ENCODE assay signal across 8 cellular contexts in the genomic region with DNA sequence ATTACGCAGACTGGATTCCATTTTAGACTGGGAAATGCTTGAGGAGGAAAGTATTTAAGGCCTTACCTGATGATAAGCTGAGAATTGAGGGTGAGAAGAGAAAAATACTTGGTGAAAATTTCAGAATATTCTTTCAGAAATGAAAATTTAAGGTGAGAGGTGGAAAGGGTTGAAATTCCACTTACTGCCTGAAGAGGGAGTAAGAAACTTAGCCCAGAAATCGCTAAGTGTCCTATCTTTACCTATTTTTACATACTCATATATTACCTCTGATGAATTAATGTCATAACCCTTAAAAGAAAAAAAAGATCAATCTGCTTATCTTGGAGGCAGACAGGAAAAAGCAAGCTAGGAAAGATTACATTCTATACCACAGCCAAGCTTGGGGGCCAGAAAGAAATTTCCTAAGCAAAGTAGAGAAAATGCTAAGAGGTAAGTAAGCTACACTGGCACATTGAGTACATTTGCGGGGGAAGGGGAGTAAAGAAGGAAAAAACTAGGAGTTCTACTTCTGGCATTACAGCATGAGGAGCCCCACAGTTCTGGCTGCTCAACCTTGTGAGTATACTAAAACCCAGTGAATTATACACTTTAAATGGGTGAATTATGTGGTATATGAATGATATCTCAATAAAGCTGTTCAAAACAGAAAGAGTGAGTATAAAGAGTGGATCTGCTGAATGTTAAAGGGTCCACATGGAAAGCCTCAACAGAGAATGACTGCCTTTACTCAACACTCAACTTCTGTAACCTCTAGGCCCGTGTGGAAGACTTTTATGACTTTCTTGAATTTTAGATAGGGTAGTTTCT. TPM values are rescaled to one million over a fixed set of nuclear protein-coding genes. Genes with fewer than 3 reads are reported as not detected.
DNase-seq lines count a peak whose midpoint lies in the region; ATAC-seq and TF ChIP-seq lines count a peak whose summit lies in the region.

No MANE protein-coding gene starts in this region.

- peaks cover 12% of the 10 kb centered on the region for H3K36me3 ChIP-seq in IMR-90 (ENCODE audit: control insufficient read depth, insufficient read depth, low read length)

- no peaks in the 10 kb centered on the region for H3K79me1 ChIP-seq in IMR-90 (ENCODE audit: low read depth in 1 of 2, low read length in 2 of 2)

- CTCF ChIA-PET in CD4-positive, alpha-beta T cell (lab: Charles Lee): interaction anchor here (1.6 to 1.9 kb wide), 2 partner anchors 11 to 36 kb away, joined by 5 to 8 read pairs; no protein-coding TSS in a partner anchor
- CTCF ChIA-PET in IMR-90 (lab: Yijun Ruan, JAX): interaction anchor here (0.7 to 2.3 kb wide), 9 partner anchors 8 to 76 kb away, joined by 3 to 12 read pairs (median 3); no protein-coding TSS in a partner anchor

- no peaks in the 10 kb centered on the region for H3K27me3 Mint-ChIP-seq in CD4-positive, alpha-beta T cell
- H3K27me3 Mint-ChIP-seq in brain: no peaks in the 10 kb centered on the region

- H3K14ac ChIP-seq in IMR-90 (replicated peaks; ENCODE audit: low read depth, low read length): no peak overlapping the region

- no peak overlapping the region for H3K9ac ChIP-seq in IMR-90 (ENCODE audit: low read depth, low read length)

- H3K4me3 Mint-ChIP-seq in CD4-positive, alpha-beta T cell: no peak overlapping the region
- no peak overlapping the region for H3K4me3 Mint-ChIP-seq in brain

- H3K36me3 Mint-ChIP-seq in CD4-positive, alpha-beta T cell (ENCODE audit: low read depth): peaks cover 50% of the 10 kb centered on the region
- H3K36me3 Mint-ChIP-seq in brain: peaks cover 25% of the 10 kb centered on the region

- no peak overlapping the region for H2BK120ac ChIP-seq in IMR-90 (ENCODE audit: low read depth, low read length)

- no peaks in the 10 kb centered on the region for H4K20me1 ChIP-seq in IMR-90 (ENCODE audit: insufficient read depth, low read length)

- H4K91ac ChIP-seq in IMR-90 (ENCODE audit: insufficient read depth, low read depth, low read length): no peak overlapping the region

- no peak overlapping the region for H3K18ac ChIP-seq in IMR-90 (ENCODE audit: low read depth, low read length)

- BruUV-seq in IMR-90 (replicated peaks; lab: Mats Ljungman, UMichigan): no TSS peak

- peak; percentile 87 for TF ChIP-seq CTCF in CD4-positive, alpha-beta T cell (IDR thresholded peaks at IDR 0.05)
- peak; percentile 74 for TF ChIP-seq CTCF in IMR-90 (conservative IDR thresholded peaks at IDR 0.05; ENCODE audit: low read depth, low read length)
- TF ChIP-seq CTCF in brain (conservative IDR thresholded peaks at IDR 0.05): peak; percentile 80 to 86

- no peaks in the 10 kb centered on the region for H3K9me3 Mint-ChIP-seq in CD4-positive, alpha-beta T cell
- H3K9me3 Mint-ChIP-seq in brain: no peaks in the 10 kb centered on the region

- peak; percentile 67 for TF ChIP-seq RAD21 in IMR-90 (IDR thresholded peaks at IDR 0.05; ENCODE audit: low read length)

- no peaks in the 10 kb centered on the region for H3K9me3 ChIP-seq in CD4-positive, alpha-beta T cell (ENCODE audit: control insufficient read depth, low read length)
- H3K9me3 ChIP-seq in IMR-90 (ENCODE audit: control insufficient read depth, insufficient read depth, low read length): no peaks in the 10 kb centered on the region

- no peak overlapping the region for H3K27ac ChIP-seq in CD4-positive, alpha-beta T cell (ENCODE audit: low read depth, low read length)
- no peak overlapping the region for H3K27ac ChIP-seq in IMR-90 (ENCODE audit: insufficient read depth, low read length)

- no peak overlapping the region for H3K4me2 ChIP-seq in IMR-90 (ENCODE audit: low read depth, low read length)

- H3K27me3 ChIP-seq in CD4-positive, alpha-beta T cell (ENCODE audit: control insufficient read depth, insufficient read depth, low read length): no peaks in the 10 kb centered on the region
- H3K27me3 ChIP-seq in IMR-90 (ENCODE audit: control insufficient read depth, insufficient read depth, low read length): no peaks in the 10 kb centered on the region

- dilution Hi-C loops in IMR-90 (cut with HindIII; ENCODE audit: low sequenced_read_pairs, unreplicated experiment): no loop called here

- no peak for TF ChIP-seq POLR2A in IMR-90 (IDR thresholded peaks at IDR 0.05; ENCODE audit: low read depth, low read length)

- no peaks in the 10 kb centered on the region for H3K9me1 ChIP-seq in IMR-90 (ENCODE audit: insufficient read depth, low read length)

- ATAC-seq in CD4-positive, alpha-beta T cell (ENCODE audit: poor library complexity): no peak
- ATAC-seq in GM18868 (IDR thresholded peaks at IDR 0.05; ENCODE audit: unreplicated experiment) (peak; percentile 86), IMR-90 (ENCODE audit: low read depth) (peak; percentile 77), HG02642 (IDR thresholded peaks at IDR 0.05; ENCODE audit: poor library complexity, unreplicated experiment) (no peak)

- H3K27ac Mint-ChIP-seq in CD4-positive, alpha-beta T cell: no peak overlapping the region
- no peak overlapping the region for H3K27ac Mint-ChIP-seq in brain

- no peak overlapping the region for H4K8ac ChIP-seq in IMR-90 (ENCODE audit: low read depth in 2 of 2, low read length in 2 of 2)

- H2BK5ac ChIP-seq in IMR-90 (ENCODE audit: low read depth, low read length, poor library complexity, severe bottlenecking): no peak overlapping the region

- intact Hi-C loops in CD4-positive, alpha-beta T cell (cut with DNase I, micrococcal nuclease): loop anchor here in 1 of 2 experiments (5.0 kb wide), 2 partner anchors 458 to 658 kb away; no protein-coding TSS in a partner anchor
- intact Hi-C loops in IMR-90 (cut with micrococcal nuclease): loop anchor here (1.0 to 10.0 kb wide), 3 partner anchors 111 to 659 kb away; no protein-coding TSS in a partner anchor

- H2AK5ac ChIP-seq in IMR-90 (ENCODE audit: low read depth, low read length): no peak overlapping the region

- H3K4ac ChIP-seq in IMR-90 (ENCODE audit: low read depth, low read length): no peak overlapping the region

- no peak overlapping the region for H3K23ac ChIP-seq in IMR-90 (ENCODE audit: low read depth, low read length)

- no peak overlapping the region for H2AFZ ChIP-seq in IMR-90 (replicated peaks; ENCODE audit: low read length, poor library complexity)

- no peaks in the 10 kb centered on the region for H3K4me1 Mint-ChIP-seq in CD4-positive, alpha-beta T cell (ENCODE audit: low read depth)
- no peaks in the 10 kb centered on the region for H3K4me1 Mint-ChIP-seq in brain

- H3K56ac ChIP-seq in IMR-90 (ENCODE audit: extremely low read depth, insufficient read depth, low read length): no peak overlapping the region

- in situ Hi-C loops in IMR-90 (cut with MboI; ENCODE audit: low sequenced_read_pairs): no loop called here

- no peaks in the 10 kb centered on the region for H3K4me1 ChIP-seq in IMR-90 (ENCODE audit: control insufficient read depth, insufficient read depth, low read length)

- no peak overlapping the region for H4K5ac ChIP-seq in IMR-90 (ENCODE audit: low read depth, low read length)

- no peak for DNase-seq in CD4-positive, alpha-beta T cell
- DNase-seq in IMR-90: peak; percentile 27
- peak; percentile 5 for DNase-seq in midbrain (lab: John Stamatoyannopoulos, UW)
- DNase-seq in T1000 (lab: John Stamatoyannopoulos, UW): no peak
- no peak for DNase-seq in COLO668 (lab: John Stamatoyannopoulos, UW; ENCODE audit: unreplicated experiment)

- H2AK9ac ChIP-seq in IMR-90 (replicated peaks; ENCODE audit: low read depth, low read length, poor library complexity): no peak overlapping the region

- no peak overlapping the region for H2BK20ac ChIP-seq in IMR-90 (ENCODE audit: low read depth, low read length)

- POLR2A ChIA-PET in CD4-positive, alpha-beta T cell (lab: Charles Lee): interaction anchor here (0.6 to 2.4 kb wide), 2 partner anchors 34 to 48 kb away, joined by 3 to 6 read pairs; a partner anchor contains a TSS
- POLR2A ChIA-PET in IMR-90 (lab: Charles Lee; ENCODE audit: unreplicated experiment): no interaction called here

- WGBS in IMR-90 (ENCODE audit: extremely low coverage in 2 of 2, insufficient read length in 1 of 2), 2 experiments: no CpG with 5 or more reads among the region's 4 CpGs

- H3K4me3 ChIP-seq in IMR-90 (ENCODE audit: insufficient read depth, low read depth, low read length): no peak overlapping the region

- no peak overlapping the region for H2BK15ac ChIP-seq in IMR-90 (ENCODE audit: low read depth, low read length)

TF ChIP-seq in IMR-90, 13 proteins besides CTCF, POLR2A, EP300 and RAD21:
- TF ChIP-seq FOS (IDR thresholded peaks at IDR 0.05; ENCODE audit: low read depth, low read length) (no peak), SMC3 (IDR thresholded peaks at IDR 0.05; ENCODE audit: low read depth, low read length) (peak; percentile 55; the same call in 1 of the 2 replicates)

RNA-seq across cellular contexts. Expression of a gene that starts 33.8 kb away (rescaled TPM):
- total RNA-seq in CD4-positive, alpha-beta T cell: 1 to 10 TPM; 7.1 to 7.8 TPM
- 10.4 and 18.3 TPM in 2 replicates for total RNA-seq in IMR-90 (2012; rRNA removed)
- polyA plus RNA-seq in IMR-90 (2012; rRNA removed) (5.2 and 6.5 TPM in 2 replicates), brain (ENCODE audit: insufficient read depth, low read depth, low replicate concordance) (4.1 TPM)
- 0.58 and 0.68 TPM in 2 replicates for polyA plus RNA-seq in IMR-90 (2012; cell fraction: cytosol; rRNA removed)
- 1.5 and 12.9 TPM in 2 replicates for polyA plus RNA-seq in IMR-90 (2012; cell fraction: nucleus; rRNA removed; ENCODE audit: low replicate concordance)

RNA-seq across cellular contexts. Expression of a gene that starts 34.2 kb away (rescaled TPM):
- total RNA-seq in CD4-positive, alpha-beta T cell: 1 to 10 TPM; 4.3 to 4.6 TPM
- total RNA-seq in IMR-90 (2012; rRNA removed): 7.9 and 18.1 TPM in 2 replicates
- polyA plus RNA-seq in IMR-90 (2012; rRNA removed): 4.4 and 8.3 TPM in 2 replicates
- polyA plus RNA-seq in IMR-90 (2012; cell fraction: cytosol; rRNA removed): 0.24 and 0.37 TPM in 2 replicates
- polyA plus RNA-seq in IMR-90 (2012; cell fraction: nucleus; rRNA removed; ENCODE audit: low replicate concordance): 6.6 and 25.3 TPM in 2 replicates
- 0.95 TPM for polyA plus RNA-seq in brain (ENCODE audit: insufficient read depth, low read depth, low replicate concordance)

Comparison
In these comparisons a context has a peak if more than half of its experiments do, and no peak if none do; other contexts are left out.
1. ATAC-seq: peak in GM18868 (single experiment) and IMR-90 (single experiment); none in CD4-positive, alpha-beta T cell (single experiment) and HG02642 (single experiment).
2. DNase-seq: peak in IMR-90 (single experiment) and midbrain (single experiment); none in CD4-positive, alpha-beta T cell (0 of 10), T1000 (single experiment) and COLO668 (single experiment).
3. Peak in every context shown above with its lines, with median percentiles within 50 percentile points of each other: CTCF ChIP-seq.